ENCODE assay signal across 25 cellular contexts in the genomic region with DNA sequence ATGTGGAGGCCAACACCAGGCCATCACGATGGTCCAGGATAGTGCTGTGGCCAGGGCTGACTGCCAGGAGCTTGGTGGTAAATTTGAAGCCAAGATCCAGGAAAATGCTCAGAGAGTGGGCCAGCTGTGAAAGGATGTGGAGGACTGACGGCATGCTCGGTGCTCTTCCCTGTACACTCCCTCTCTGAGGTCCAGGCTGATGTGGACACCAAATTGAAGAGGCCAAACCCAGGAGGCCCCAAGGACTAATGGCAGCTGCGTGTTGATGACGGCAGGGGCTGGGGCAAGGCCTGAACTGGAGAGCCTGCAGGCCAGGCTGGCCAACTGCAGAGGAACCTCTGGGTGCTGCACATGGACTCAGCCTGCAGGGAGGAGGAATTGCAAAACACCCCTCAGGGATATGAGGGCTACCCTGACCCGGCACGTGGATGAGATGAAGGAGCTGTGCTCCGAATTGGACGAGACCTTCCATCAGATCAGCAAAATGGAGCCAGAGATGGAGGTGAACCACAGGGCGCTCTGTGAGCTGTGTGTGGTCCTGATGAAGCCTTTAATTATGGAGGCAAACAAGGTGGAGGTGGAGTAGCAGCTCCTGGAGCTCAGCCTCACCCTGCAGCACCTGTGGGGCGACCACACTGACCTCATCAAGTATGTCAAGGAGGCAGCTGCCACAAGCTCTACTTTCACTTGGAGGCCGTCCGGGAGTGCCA. TPM values are rescaled to one million over a fixed set of nuclear protein-coding genes. Genes with fewer than 3 reads are reported as not detected.
DNase-seq lines count a peak whose midpoint lies in the region; ATAC-seq and TF ChIP-seq lines count a peak whose summit lies in the region.
"Had no signal": no experiment of that assay in that cellular context is flagged by ENCODE, and none has a peak within 500 bp of the region (broad histone marks: within the 10 kb centered on the region; RNA-seq: fewer than 3 reads in every experiment).

No MANE protein-coding gene starts in this region.

- H3K9me3 Mint-ChIP-seq in stimulated activated naive B cell treated with anti-CD40 and anti-IgM and Interleukin-4, amounts not matched to agents 10 μg/mL and 1 μg/mL and 100 μg/mL, for 72 hours: peaks cover 17 to 20% of the 10 kb centered on the region in 2 donors

- H3K27ac Mint-ChIP-seq in stimulated activated naive B cell treated with anti-CD40 and anti-IgM and Interleukin-4, amounts not matched to agents 10 μg/mL and 1 μg/mL and 100 μg/mL, for 72 hours: no peak overlapping the region
- H3K27ac Mint-ChIP-seq: activated CD4-positive, alpha-beta T cell treated with anti-CD3 and anti-CD28 coated beads, Interleukin-2, amount 10 ng/mL, durations not matched to agents 7 days and 5 days; activated naive CD8-positive, alpha-beta T cell treated with anti-CD3 and anti-CD28 coated beads, Interleukin-2, amount 50 U/mL, for 24 hours; CD4-positive, CD25-positive, alpha-beta regulatory T cell; IgD-negative memory B cell; neural progenitor cell had no signal

- no peak overlapping the region for H3K4me3 ChIP-seq in coronary artery
- H3K4me3 ChIP-seq: body of pancreas, esophagus squamous epithelium, lung, neural progenitor cell, prostate gland, thyroid gland had no signal

- no peak overlapping the region for H3K4me3 Mint-ChIP-seq in stimulated activated naive B cell treated with anti-CD40 and anti-IgM and Interleukin-4, amounts not matched to agents 10 μg/mL and 1 μg/mL and 100 μg/mL, for 72 hours
- H3K4me3 Mint-ChIP-seq: activated CD4-positive, alpha-beta T cell treated with anti-CD3 and anti-CD28 coated beads, Interleukin-2, amount 10 ng/mL, durations not matched to agents 7 days and 5 days; activated naive CD8-positive, alpha-beta T cell treated with anti-CD3 and anti-CD28 coated beads, Interleukin-2, amount 50 U/mL, for 24 hours; CD4-positive, CD25-positive, alpha-beta regulatory T cell; neural progenitor cell had no signal

- intact Hi-C loops in posterior vena cava (cut with DNase I): no loop called here

- no peak overlapping the region for H3K27ac ChIP-seq in coronary artery
- H3K27ac ChIP-seq: body of pancreas, esophagus squamous epithelium, neural progenitor cell, prostate gland, RWPE1, thyroid gland, WERI-Rb-1 had no signal

- no peak for TF ChIP-seq CTCF in coronary artery (IDR thresholded peaks at IDR 0.05)

- DNase-seq in NCI-H146 (lab: John Stamatoyannopoulos, UW) (peak; percentile 65), coronary artery (ENCODE audit: low spot score) (peak; percentile 52), posterior vena cava (ENCODE audit: low spot score) (peak; percentile 68), SK-N-DZ (ENCODE audit: low spot score) (no peak), cerebellar nuclear complex (lab: John Stamatoyannopoulos, UW) (no peak)
- no peak for DNase-seq in stimulated activated naive B cell treated with anti-CD40 and anti-IgM and Interleukin-4, amounts not matched to agents 10 μg/mL and 1 μg/mL and 100 μg/mL, for 72 hours
- DNase-seq: activated CD4-positive, alpha-beta T cell treated with anti-CD3 and anti-CD28 coated beads, Interleukin-2, amount 10 ng/mL, durations not matched to agents 7 days and 5 days; activated CD8-positive, alpha-beta memory T cell treated with anti-CD3 and anti-CD28 coated beads, Interleukin-2, amount 50 U/mL, for 48 hours; activated effector memory CD4-positive, alpha-beta T cell treated with Interleukin-2 at 50 U/mL for 16 hours; activated naive CD8-positive, alpha-beta T cell treated with anti-CD3 and anti-CD28 coated beads, Interleukin-2, amount 50 U/mL, for 24 hours; body of pancreas; CD4-positive, CD25-positive, alpha-beta regulatory T cell; esophagus squamous epithelium; GOT3; NCI-H524 treated with DMSO at 0.1 percent for 48 hours; stimulated activated CD4-positive, alpha-beta T cell treated with anti-CD3 and anti-CD28 coated beads, Interleukin-4, amount 100 ng/mL, for 1 hour; stimulated activated naive CD8-positive, alpha-beta T cell treated with anti-CD3 and anti-CD28 coated beads, Interleukin-15, Interleukin-2, amounts not matched to agents 100 U/mL and 50 U/mL, for 24 hours; thyroid gland; WERI-Rb-1 had no signal

- H3K27me3 Mint-ChIP-seq in stimulated activated naive B cell treated with anti-CD40 and anti-IgM and Interleukin-4, amounts not matched to agents 10 μg/mL and 1 μg/mL and 100 μg/mL, for 72 hours: peaks cover 26 to 48% of the 10 kb centered on the region in 2 donors

- H3K4me1 Mint-ChIP-seq in stimulated activated naive B cell treated with anti-CD40 and anti-IgM and Interleukin-4, amounts not matched to agents 10 μg/mL and 1 μg/mL and 100 μg/mL, for 72 hours: no peaks in the 10 kb centered on the region
- H3K4me1 Mint-ChIP-seq: activated CD4-positive, alpha-beta T cell treated with anti-CD3 and anti-CD28 coated beads, Interleukin-2, amount 10 ng/mL, durations not matched to agents 7 days and 5 days; activated naive CD8-positive, alpha-beta T cell treated with anti-CD3 and anti-CD28 coated beads, Interleukin-2, amount 50 U/mL, for 24 hours; CD4-positive, CD25-positive, alpha-beta regulatory T cell; IgD-negative memory B cell; neural progenitor cell had no signal

- peaks cover 8 to 11% of the 10 kb centered on the region in 2 donors for H3K36me3 Mint-ChIP-seq in stimulated activated naive B cell treated with anti-CD40 and anti-IgM and Interleukin-4, amounts not matched to agents 10 μg/mL and 1 μg/mL and 100 μg/mL, for 72 hours

- ATAC-seq in stimulated activated naive B cell treated with anti-CD40 and anti-IgM and Interleukin-4, amounts not matched to agents 10 μg/mL and 1 μg/mL and 100 μg/mL, for 72 hours (replicated peaks): no peak
- ATAC-seq: activated naive CD8-positive, alpha-beta T cell treated with anti-CD3 and anti-CD28 coated beads, Interleukin-2, amount 50 U/mL, for 24 hours; body of pancreas had no signal

RNA-seq across cellular contexts. Expression of gene RAET1E, which starts 6.9 kb away (rescaled TPM):
- total RNA-seq in posterior vena cava: 1 to 10 TPM in 1 of 2 donors, not detected in 1; 1.6 TPM
- polyA plus RNA-seq in SK-N-DZ (2014; cell fraction: cytosol; rRNA removed): not detected in 2 replicates
- polyA plus RNA-seq in SK-N-DZ (2014; cell fraction: nucleus; rRNA removed): not detected in 2 replicates
- total RNA-seq: activated CD4-positive, alpha-beta T cell treated with anti-CD3 and anti-CD28 coated beads, Interleukin-2, amount 10 ng/mL, durations not matched to agents 7 days and 5 days; body of pancreas; CD4-positive, CD25-positive, alpha-beta regulatory T cell had no signal
- polyA plus RNA-seq: CD4-positive, CD25-positive, alpha-beta regulatory T cell; IgD-negative memory B cell had no signal

RNA-seq across cellular contexts. Expression of gene RAET1G, which starts 18.1 kb away (rescaled TPM):
- under 1 TPM in 1 of 2 donors, not detected in 1; 0.74 TPM for total RNA-seq in posterior vena cava
- polyA plus RNA-seq in SK-N-DZ (2014; cell fraction: cytosol; rRNA removed): 0.17 and 0.23 TPM in 2 replicates
- polyA plus RNA-seq in SK-N-DZ (2014; cell fraction: nucleus; rRNA removed): not detected in 2 replicates
- total RNA-seq: activated CD4-positive, alpha-beta T cell treated with anti-CD3 and anti-CD28 coated beads, Interleukin-2, amount 10 ng/mL, durations not matched to agents 7 days and 5 days; body of pancreas had no signal
- polyA plus RNA-seq: CD4-positive, CD25-positive, alpha-beta regulatory T cell; IgD-negative memory B cell had no signal

RNA-seq across cellular contexts. Expression of gene ULBP2, which starts 37.0 kb away (rescaled TPM):
- total RNA-seq in posterior vena cava: under 1 TPM; 0.43 to 0.51 TPM
- polyA plus RNA-seq in SK-N-DZ (2014; cell fraction: cytosol; rRNA removed): 2.0 and 2.6 TPM in 2 replicates
- polyA plus RNA-seq in SK-N-DZ (2014; cell fraction: nucleus; rRNA removed): 1.7 and 2.3 TPM in 2 replicates

RNA-seq across cellular contexts. Expression of gene LRP11, which starts 40.7 kb away (rescaled TPM):
- 10 to 100 TPM; 20.0 to 26.3 TPM for total RNA-seq in posterior vena cava
- polyA plus RNA-seq in SK-N-DZ (2014; cell fraction: cytosol; rRNA removed): 21.8 and 25.4 TPM in 2 replicates
- 15.9 and 19.2 TPM in 2 replicates for polyA plus RNA-seq in SK-N-DZ (2014; cell fraction: nucleus; rRNA removed)

RNA-seq across cellular contexts. Expression of gene ULBP1, which starts 58.9 kb away (rescaled TPM):
- under 1 TPM in 1 of 2 donors, not detected in 1; 0.19 TPM for total RNA-seq in posterior vena cava
- 0.40 and 0.60 TPM in 2 replicates for polyA plus RNA-seq in SK-N-DZ (2014; cell fraction: cytosol; rRNA removed)
- 0.64 and 0.92 TPM in 2 replicates for polyA plus RNA-seq in SK-N-DZ (2014; cell fraction: nucleus; rRNA removed)
- total RNA-seq: body of pancreas, MCF 10A had no signal
- polyA plus RNA-seq: CD4-positive, CD25-positive, alpha-beta regulatory T cell; IgD-negative memory B cell had no signal

Comparison
In these comparisons a context has a peak if more than half of its experiments do, and no peak if none do; other contexts are left out.
1. DNase-seq: peak in NCI-H146 (single experiment), coronary artery (single experiment) and posterior vena cava (single experiment); none in SK-N-DZ (single experiment), stimulated activated naive B cell treated with anti-CD40 and anti-IgM and Interleukin-4, amounts not matched to agents 10 μg/mL and 1 μg/mL and 100 μg/mL, for 72 hours (single experiment) and cerebellar nuclear complex (0 of 2).